Comparison of ENCODE assay signal across 8 cellular contexts in genomic region chr2:75311993-75312392, GRCh38.
DNase-seq lines count a peak whose midpoint lies in the region; ATAC-seq, FAIRE-seq and TF ChIP-seq lines count a peak whose summit lies in the region.

No MANE protein-coding gene starts in this region.

- ATAC-seq in GM19328 (IDR thresholded peaks at IDR 0.05; ENCODE audit: unreplicated experiment) (peak; percentile 100), HG03103 (IDR thresholded peaks at IDR 0.05; ENCODE audit: low read depth, unreplicated experiment) (peak; percentile 100)

- POLR2A ChIA-PET in Caco-2 (lab: Charles Lee) = no interaction called here

- H3K4me1 Mint-ChIP-seq in Caco-2 (ENCODE audit: low read depth, unreplicated experiment) (peaks cover 7% of the 10 kb centered on the region), neural progenitor cell (no peaks in the 10 kb centered on the region)

- H3K4me3 Mint-ChIP-seq in Caco-2 (ENCODE audit: unreplicated experiment) = no peak overlapping the region
- H3K4me3 Mint-ChIP-seq in neural progenitor cell = no peak overlapping the region

- FAIRE-seq in urothelium cell line (lab: Jason Lieb, UNC) = no peak

- peaks cover 14% of the 10 kb centered on the region for H3K27me3 Mint-ChIP-seq in Caco-2 (ENCODE audit: insufficient read depth, unreplicated experiment)
- peaks cover 3% of the 10 kb centered on the region for H3K27me3 Mint-ChIP-seq in neural progenitor cell (ENCODE audit: insufficient read depth, low read depth)

- no peaks in the 10 kb centered on the region for H3F3A ChIP-seq in neural progenitor cell (ENCODE audit: low read depth)

- CTCF ChIA-PET in Caco-2 (lab: Charles Lee) = no interaction called here

- no peaks in the 10 kb centered on the region for H3K4me1 ChIP-seq in Caco-2
- H3K4me1 ChIP-seq in neural progenitor cell = no peaks in the 10 kb centered on the region

- BruUV-seq in Caco-2 (replicated peaks; lab: Mats Ljungman, UMichigan) = no TSS peak

- no peaks in the 10 kb centered on the region for H4K20me1 ChIP-seq in neural progenitor cell (ENCODE audit: low read depth)

- H3K36me3 Mint-ChIP-seq in Caco-2 (ENCODE audit: insufficient read depth, unreplicated experiment) = no peaks in the 10 kb centered on the region
- no peaks in the 10 kb centered on the region for H3K36me3 Mint-ChIP-seq in neural progenitor cell

- no peak overlapping the region for H3K4me3 ChIP-seq in Caco-2 (ENCODE audit: low read depth, low read length)
- H3K4me3 ChIP-seq in neural progenitor cell = no peak overlapping the region

- TF ChIP-seq CTCF in Caco-2 (IDR thresholded peaks at IDR 0.05; ENCODE audit: insufficient read depth in 1 of 2, low read depth in 1 of 2, low read length in 1 of 2, severe bottlenecking in 1 of 2, unreplicated experiment in 1 of 2) (peak in 1 of 2 experiments; percentile 4), neural progenitor cell (IDR thresholded peaks at IDR 0.05) (peak; percentile 46)

- no peaks in the 10 kb centered on the region for H3K36me3 ChIP-seq in Caco-2 (ENCODE audit: control insufficient read depth, insufficient read depth, low read length)
- no peaks in the 10 kb centered on the region for H3K36me3 ChIP-seq in neural progenitor cell

- no peak overlapping the region for H3K4me2 ChIP-seq in neural progenitor cell

- DNase-seq in Caco-2 = peak; percentile 25 to 47
- peak; percentile 36 for DNase-seq in RPMI7951 (ENCODE audit: low read depth)
- peak; percentile 60 for DNase-seq in neural progenitor cell (ENCODE audit: low spot score)
- DNase-seq in NCI-H2227 treated with DMSO at 0.1 percent for 48 hours (lab: John Stamatoyannopoulos, UW) = no peak
- DNase-seq in epidermal melanocyte (ENCODE audit: insufficient read length, low spot score) = no peak
- DNase-seq in urothelium cell line (ENCODE audit: low spot score) = no peak

- no peak overlapping the region for H2AFZ ChIP-seq in neural progenitor cell (replicated peaks)

- no peak overlapping the region for H3K9ac ChIP-seq in neural progenitor cell

- no peaks in the 10 kb centered on the region for H3K79me2 ChIP-seq in neural progenitor cell (ENCODE audit: low read depth)

- H3K27ac ChIP-seq in neural progenitor cell = no peak overlapping the region

- H3K9me3 ChIP-seq in Caco-2 (no peaks in the 10 kb centered on the region), neural progenitor cell (ENCODE audit: low read depth) (no peaks in the 10 kb centered on the region)

- H3K27me3 ChIP-seq in Caco-2 (replicated peaks; ENCODE audit: control insufficient read depth, insufficient read depth, low read length) (no peaks in the 10 kb centered on the region; the same call in none of the 2 replicates), neural progenitor cell (no peaks in the 10 kb centered on the region)

- H3K27ac Mint-ChIP-seq in Caco-2 (ENCODE audit: unreplicated experiment) (no peak overlapping the region), neural progenitor cell (no peak overlapping the region)

- intact Hi-C loops in Caco-2 (cut with micrococcal nuclease; ENCODE audit: unreplicated experiment) = no loop called here

- H3K9me3 Mint-ChIP-seq in Caco-2 (ENCODE audit: unreplicated experiment) (no peaks in the 10 kb centered on the region), neural progenitor cell (no peaks in the 10 kb centered on the region)

Comparison
In these comparisons a context has a peak if more than half of its experiments do, and no peak if none do; other contexts are left out.
1. DNase-seq: peak in Caco-2 (2 of 2), RPMI7951 (single experiment) and neural progenitor cell (single experiment); none in NCI-H2227 treated with DMSO at 0.1 percent for 48 hours (single experiment), epidermal melanocyte (single experiment) and urothelium cell line (single experiment).